In genomic region chr6:136967874-136968752, GRCh38 we compare ENCODE assay signal across 8 cellular contexts. TPM values are rescaled to one million over a fixed set of nuclear protein-coding genes. Genes with fewer than 3 reads are reported as not detected.
DNase-seq lines count a peak whose midpoint lies in the region; ATAC-seq and TF ChIP-seq lines count a peak whose summit lies in the region.

No MANE protein-coding gene starts in this region.

- no peak overlapping the region for H3K14ac ChIP-seq in neuronal stem cell (ENCODE audit: low read length)

- H3K79me1 ChIP-seq in neuronal stem cell (ENCODE audit: low read depth, low read length), result no peaks in the 10 kb centered on the region

- no peak overlapping the region for H4K8ac ChIP-seq in neuronal stem cell (ENCODE audit: low read depth, low read length)

- no peak overlapping the region for H3K23ac ChIP-seq in neuronal stem cell (ENCODE audit: low read depth, low read length, poor library complexity)

- H3K4me1 ChIP-seq in HUES6 (ENCODE audit: control insufficient read depth, insufficient read depth, low read length) (peaks cover 10% of the 10 kb centered on the region; the same call in 1 of the 2 replicates), PC-3 (ENCODE audit: insufficient read depth, low read length) (peaks cover 22% of the 10 kb centered on the region), neuronal stem cell (ENCODE audit: control insufficient read depth in 2 of 2, insufficient read depth in 1 of 2, low read depth in 1 of 2, low read length in 2 of 2) (peaks cover 0 to 4% of the 10 kb centered on the region in 2 donors)

- H2BK5ac ChIP-seq in neuronal stem cell (ENCODE audit: low read length), result no peak overlapping the region

- no peak overlapping the region for H2BK15ac ChIP-seq in neuronal stem cell (ENCODE audit: low read length)

- TF ChIP-seq CTCF in PC-3 (conservative IDR thresholded peaks at IDR 0.05; ENCODE audit: low read depth, low read length), result peak; percentile 76

- no peaks in the 10 kb centered on the region for H3K9me2 ChIP-seq in PC-3 (replicated peaks; ENCODE audit: low read length)

- no CpG with 5 or more reads among the region's 19 CpGs for WGBS in neuronal stem cell (ENCODE audit: extremely low coverage in 2 of 2, insufficient read length in 2 of 2, insufficient replicate concordance in 1 of 2), 2 donors

- H3K4me3 ChIP-seq in HUES6 (ENCODE audit: low read depth, low read length) (no peak overlapping the region), PC-3 (ENCODE audit: low read length) (no peak overlapping the region), neuronal stem cell (ENCODE audit: low read length in 2 of 2) (no peak overlapping the region)

- H3K36me3 ChIP-seq in HUES6 (ENCODE audit: control insufficient read depth, insufficient read depth, low read length) (no peaks in the 10 kb centered on the region), PC-3 (ENCODE audit: low read depth, low read length) (no peaks in the 10 kb centered on the region), neuronal stem cell (replicated peaks in 1 of 2; ENCODE audit: control insufficient read depth in 2 of 2, insufficient read depth in 2 of 2, low read length in 2 of 2) (no peaks in the 10 kb centered on the region)

- no peak overlapping the region for H3K4ac ChIP-seq in neuronal stem cell (ENCODE audit: low read length)

- CTCF ChIA-PET in PC-3 (lab: Charles Lee), result no interaction called here

- H3K4me2 ChIP-seq in PC-3 (ENCODE audit: low read length) (peak overlapping the region; percentile 73; the same call in 1 of the 2 replicates), neuronal stem cell (ENCODE audit: insufficient read depth, low read length, poor library complexity, severe bottlenecking) (no peak overlapping the region)

- H3K18ac ChIP-seq in neuronal stem cell (ENCODE audit: low read length), result no peak overlapping the region

- no peak overlapping the region for H2AK5ac ChIP-seq in neuronal stem cell (ENCODE audit: low read depth, low read length)

- no peak overlapping the region for H2BK12ac ChIP-seq in neuronal stem cell (ENCODE audit: low read length)

- POLR2A ChIA-PET in PC-3 (lab: Charles Lee; ENCODE audit: unreplicated experiment), result interaction anchor here (0.7 kb wide), 1 partner anchor 27 kb away, joined by 4 read pairs; no protein-coding TSS in a partner anchor

- H4K20me1 ChIP-seq in PC-3 (ENCODE audit: low read length), result no peaks in the 10 kb centered on the region

- H3F3A ChIP-seq in PC-3 (ENCODE audit: low read length, unreplicated experiment), result no peaks in the 10 kb centered on the region

- no peak overlapping the region for H2BK120ac ChIP-seq in neuronal stem cell (ENCODE audit: low read depth, low read length)

- no peak overlapping the region for H4K91ac ChIP-seq in neuronal stem cell (ENCODE audit: low read depth, low read length, poor library complexity)

- H3K9me3 ChIP-seq in HUES6 (ENCODE audit: control insufficient read depth, insufficient read depth, low read depth, low read length), result no peaks in the 10 kb centered on the region
- H3K9me3 ChIP-seq in PC-3 (ENCODE audit: low read length), result no peaks in the 10 kb centered on the region
- H3K9me3 ChIP-seq in neuronal stem cell (replicated peaks in 1 of 2; ENCODE audit: control insufficient read depth in 2 of 2, insufficient read depth in 1 of 2, low read depth in 1 of 2, low read length in 2 of 2), result no peaks in the 10 kb centered on the region

- H3K27me3 ChIP-seq in HUES6 (ENCODE audit: control insufficient read depth, insufficient read depth, low read length) (no peaks in the 10 kb centered on the region), PC-3 (ENCODE audit: low read length) (no peaks in the 10 kb centered on the region), neuronal stem cell (ENCODE audit: control insufficient read depth in 3 of 3, insufficient read depth in 3 of 3, low read depth in 1 of 3, low read length in 3 of 3) (no peaks in the 10 kb centered on the region)

- no TSS peak for BruUV-seq in PC-3 (replicated peaks; lab: Mats Ljungman, UMichigan)

- H3K79me2 ChIP-seq in PC-3 (ENCODE audit: low read length), result no peaks in the 10 kb centered on the region

- DNase-seq in DMS153 (lab: John Stamatoyannopoulos, UW) (peak; percentile 48), PC-3 (peak; percentile 91), activated T-cell treated with anti-CD3 and anti-CD28 coated beads for 24 hours (ENCODE audit: low read depth) (peak; percentile 52), fibroblast of gingiva (ENCODE audit: low read depth) (peak; percentile 63), neuronal stem cell (ENCODE audit: low spot score) (peak; percentile 57), superior temporal gyrus (ENCODE audit: extremely low spot score) (peak; percentile 81)

- H3K27ac ChIP-seq in HUES6 (ENCODE audit: low read depth, low read length) (no peak overlapping the region), PC-3 (ENCODE audit: low read length) (peak overlapping the region; percentile 96), neuronal stem cell (replicated peaks; ENCODE audit: low read length) (no peak overlapping the region)

- H2AFZ ChIP-seq in PC-3 (ENCODE audit: low read length) (0 out of 2 replicates have a peak overlapping the region, but pooled peaks have one; percentile 20), neuronal stem cell (ENCODE audit: low read length) (peak overlapping the region; percentile 76)

- H3K9ac ChIP-seq in HUES6 (ENCODE audit: low read length) (peak overlapping the region; percentile 0), PC-3 (ENCODE audit: low read length) (peak overlapping the region; percentile 68; the same call in 1 of the 2 replicates), neuronal stem cell (ENCODE audit: low read depth, low read length, poor library complexity) (no peak overlapping the region)

- intact Hi-C loops in PC-3 (cut with micrococcal nuclease), result loop anchor here (1.0 to 10.0 kb wide), 2 partner anchors 45 to 677 kb away; no protein-coding TSS in a partner anchor

- peak; percentile 94 for ATAC-seq in GM21529 (IDR thresholded peaks at IDR 0.05; ENCODE audit: unreplicated experiment)
- peak; percentile 70 for ATAC-seq in PC-3

RNA-seq across cellular contexts. Expression of gene SLC35D3, which starts 46.0 kb away (rescaled TPM):
- total RNA-seq in PC-3 (2014; rRNA removed), result not detected in 2 replicates
- polyA plus RNA-seq in neuronal stem cell (2013, experiment 1 of 2), result 0.03 TPM
- polyA plus RNA-seq in neuronal stem cell (2013, experiment 2 of 2), result 0.01 TPM
